Comparison of ENCODE assay signal across 8 cellular contexts in the genomic region with DNA sequence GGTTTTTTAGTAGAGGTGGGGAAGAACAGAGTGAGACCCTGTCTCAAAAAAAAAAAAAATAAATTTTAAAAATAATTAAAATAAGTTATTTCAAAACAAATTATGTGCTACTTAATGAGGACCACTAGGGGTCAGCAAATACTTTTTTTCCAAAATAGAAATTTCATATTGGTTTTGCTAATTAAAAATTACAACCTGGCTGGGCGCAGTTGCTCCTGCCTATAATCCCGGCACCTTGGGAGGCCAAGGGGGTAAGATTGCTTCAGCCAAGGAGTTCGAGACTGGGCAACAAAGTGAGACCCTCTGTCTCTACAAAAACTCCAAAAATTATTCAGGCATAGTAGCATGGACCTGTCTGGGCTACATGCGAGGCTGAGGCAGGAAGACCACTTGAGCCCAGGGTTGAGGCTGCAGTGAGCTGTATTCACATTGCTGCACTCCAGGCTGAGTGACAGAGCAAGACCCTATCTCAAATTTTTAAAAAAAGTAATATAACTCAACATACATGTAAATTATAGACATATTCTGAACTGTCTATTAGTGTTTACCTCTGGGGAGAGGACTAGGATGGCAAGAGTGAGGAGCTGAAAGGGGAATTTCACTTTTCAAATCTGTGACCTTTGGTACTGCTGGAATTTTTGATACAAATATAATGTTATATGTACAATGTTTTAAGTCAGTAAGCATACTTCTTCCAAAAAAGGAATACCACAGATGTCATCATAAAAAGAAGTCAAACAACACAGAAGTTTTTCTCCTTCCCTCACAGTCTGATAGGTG. TPM values are rescaled to one million over a fixed set of nuclear protein-coding genes. Genes with fewer than 3 reads are reported as not detected.
A peak's percentile ranks its signal among the peaks of the same experiment; 100 is the strongest.
DNase-seq lines count a peak whose midpoint lies in the region; ATAC-seq and TF ChIP-seq lines count a peak whose summit lies in the region.

No MANE protein-coding gene starts in this region.

- H3K36me3 Mint-ChIP-seq in activated CD8-positive, alpha-beta memory T cell treated with anti-CD3 and anti-CD28 coated beads, Interleukin-2, amount 10 ng/mL, durations not matched to agents 7 days and 5 days: no peaks in the 10 kb centered on the region
- no peaks in the 10 kb centered on the region for H3K36me3 Mint-ChIP-seq in endothelial cell (ENCODE audit: low read depth, unreplicated experiment)

- H3K9ac ChIP-seq in parathyroid adenoma: no peak overlapping the region

- no peak for DNase-seq in activated CD8-positive, alpha-beta memory T cell treated with anti-CD3 and anti-CD28 coated beads, Interleukin-2, amount 10 ng/mL, durations not matched to agents 7 days and 5 days
- DNase-seq in activated CD8-positive, alpha-beta memory T cell treated with anti-CD3 and anti-CD28 coated beads, Interleukin-2, amount 50 U/mL, for 4 hours: no peak
- DNase-seq in NOMO-1 treated with DMSO at 0.1 percent for 48 hours (lab: John Stamatoyannopoulos, UW; ENCODE audit: unreplicated experiment) (peak; percentile 43), endothelial cell (ENCODE audit: low spot score) (no peak), NCI-H526 treated with DMSO at 0.1 percent for 48 hours (lab: John Stamatoyannopoulos, UW) (no peak), cortex of kidney (lab: John Stamatoyannopoulos, UW) (no peak), NCI-H2227 (lab: John Stamatoyannopoulos, UW; ENCODE audit: unreplicated experiment) (no peak)

- no peak overlapping the region for H3K27ac ChIP-seq in parathyroid adenoma

- CTCF ChIA-PET in activated CD8-positive, alpha-beta memory T cell treated with anti-CD3 and anti-CD28 coated beads, Interleukin-2, amount 10 ng/mL, durations not matched to agents 7 days and 5 days (lab: Charles Lee): interaction anchor here (0.5 to 3.4 kb wide), 9 partner anchors 13 to 1980 kb away, joined by 3 to 24 read pairs (median 4); a partner anchor contains a TSS

- H3K4me3 Mint-ChIP-seq in activated CD8-positive, alpha-beta memory T cell treated with anti-CD3 and anti-CD28 coated beads, Interleukin-2, amount 10 ng/mL, durations not matched to agents 7 days and 5 days: no peak overlapping the region
- no peak overlapping the region for H3K4me3 Mint-ChIP-seq in endothelial cell (ENCODE audit: unreplicated experiment)

- no peaks in the 10 kb centered on the region for H3K27me3 ChIP-seq in parathyroid adenoma (ENCODE audit: control insufficient read depth, insufficient read depth, low read length)

- peak; percentile 27 for ATAC-seq in activated CD8-positive, alpha-beta memory T cell treated with anti-CD3 and anti-CD28 coated beads, Interleukin-2, amount 10 ng/mL, durations not matched to agents 7 days and 5 days

- TF ChIP-seq CTCF in endothelial cell (IDR thresholded peaks at IDR 0.05; ENCODE audit: unreplicated experiment) (peak; percentile 96), parathyroid adenoma (IDR thresholded peaks at IDR 0.05) (peak; percentile 48)

- H3K4me1 ChIP-seq in parathyroid adenoma: no peaks in the 10 kb centered on the region

- H3K9me3 ChIP-seq in parathyroid adenoma (ENCODE audit: control insufficient read depth, low read length): no peaks in the 10 kb centered on the region

- H3K4me2 ChIP-seq in parathyroid adenoma (ENCODE audit: low read length): no peak overlapping the region

- H3K4me3 ChIP-seq in parathyroid adenoma (ENCODE audit: low read depth, low read length): no peak overlapping the region

- no peaks in the 10 kb centered on the region for H3K9me3 Mint-ChIP-seq in activated CD8-positive, alpha-beta memory T cell treated with anti-CD3 and anti-CD28 coated beads, Interleukin-2, amount 10 ng/mL, durations not matched to agents 7 days and 5 days (ENCODE audit: low read depth)
- H3K9me3 Mint-ChIP-seq in endothelial cell (ENCODE audit: unreplicated experiment): no peaks in the 10 kb centered on the region

- no peaks in the 10 kb centered on the region for H3K36me3 ChIP-seq in parathyroid adenoma (ENCODE audit: control insufficient read depth, insufficient read depth, low read length)

- peaks cover 4% of the 10 kb centered on the region for H3K4me1 Mint-ChIP-seq in activated CD8-positive, alpha-beta memory T cell treated with anti-CD3 and anti-CD28 coated beads, Interleukin-2, amount 10 ng/mL, durations not matched to agents 7 days and 5 days
- H3K4me1 Mint-ChIP-seq in endothelial cell (ENCODE audit: unreplicated experiment): no peaks in the 10 kb centered on the region

- no peak overlapping the region for H3K27ac Mint-ChIP-seq in activated CD8-positive, alpha-beta memory T cell treated with anti-CD3 and anti-CD28 coated beads, Interleukin-2, amount 10 ng/mL, durations not matched to agents 7 days and 5 days
- no peak overlapping the region for H3K27ac Mint-ChIP-seq in endothelial cell (ENCODE audit: unreplicated experiment)

- H2AFZ ChIP-seq in parathyroid adenoma: no peak overlapping the region

- H3K79me2 ChIP-seq in parathyroid adenoma: no peaks in the 10 kb centered on the region

- peaks cover 41% of the 10 kb centered on the region for H3K27me3 Mint-ChIP-seq in activated CD8-positive, alpha-beta memory T cell treated with anti-CD3 and anti-CD28 coated beads, Interleukin-2, amount 10 ng/mL, durations not matched to agents 7 days and 5 days
- H3K27me3 Mint-ChIP-seq in endothelial cell (ENCODE audit: unreplicated experiment): no peaks in the 10 kb centered on the region

RNA-seq across cellular contexts. Expression of a gene that starts 8.1 kb away (rescaled TPM):
- total RNA-seq in activated CD8-positive, alpha-beta memory T cell treated with anti-CD3 and anti-CD28 coated beads, Interleukin-2, amount 10 ng/mL, durations not matched to agents 7 days and 5 days: not detected
- not detected for total RNA-seq in endothelial cell (ENCODE audit: unreplicated experiment)

RNA-seq across cellular contexts. Expression of a gene that starts 36.9 kb away (rescaled TPM):
- total RNA-seq in activated CD8-positive, alpha-beta memory T cell treated with anti-CD3 and anti-CD28 coated beads, Interleukin-2, amount 10 ng/mL, durations not matched to agents 7 days and 5 days: 10 to 100 TPM; 11.3 to 12.9 TPM
- 23.1 TPM for total RNA-seq in endothelial cell (ENCODE audit: unreplicated experiment)

RNA-seq across cellular contexts. Expression of a gene that starts 37.2 kb away (rescaled TPM):
- total RNA-seq in activated CD8-positive, alpha-beta memory T cell treated with anti-CD3 and anti-CD28 coated beads, Interleukin-2, amount 10 ng/mL, durations not matched to agents 7 days and 5 days: 10 to 100 TPM; 44.1 to 44.2 TPM
- 44.8 TPM for total RNA-seq in endothelial cell (ENCODE audit: unreplicated experiment)

RNA-seq across cellular contexts. Expression of a gene that starts 54.3 kb away (rescaled TPM):
- total RNA-seq in activated CD8-positive, alpha-beta memory T cell treated with anti-CD3 and anti-CD28 coated beads, Interleukin-2, amount 10 ng/mL, durations not matched to agents 7 days and 5 days: not detected
- not detected for total RNA-seq in endothelial cell (ENCODE audit: unreplicated experiment)
